8 cellular contexts compared by ENCODE assay signal in genomic region chr15:74598126-74598842, GRCh38. TPM values are rescaled to one million over a fixed set of nuclear protein-coding genes. Genes with fewer than 3 reads are reported as not detected.
DNase-seq lines count a peak whose midpoint lies in the region; ATAC-seq and TF ChIP-seq lines count a peak whose summit lies in the region.

No MANE protein-coding gene starts in this region.

- peaks cover 5% of the 10 kb centered on the region for H3K27me3 Mint-ChIP-seq in nephron progenitor cell (ENCODE audit: low read depth, poor library complexity)
- no peaks in the 10 kb centered on the region for H3K27me3 Mint-ChIP-seq in stimulated activated naive CD8-positive, alpha-beta T cell treated with anti-CD3 and anti-CD28 coated beads, Interleukin-15, amount 100 ng/mL, for 72 hours

- peaks cover 39% of the 10 kb centered on the region for H3K36me3 Mint-ChIP-seq in nephron progenitor cell (ENCODE audit: low read depth)

- no peaks in the 10 kb centered on the region for H3K9me3 Mint-ChIP-seq in nephron progenitor cell
- no peaks in the 10 kb centered on the region for H3K9me3 Mint-ChIP-seq in stimulated activated naive CD8-positive, alpha-beta T cell treated with anti-CD3 and anti-CD28 coated beads, Interleukin-15, amount 100 ng/mL, for 72 hours

- DNase-seq in COR-L47 (lab: John Stamatoyannopoulos, UW) (peak; percentile 65), GM20000 (ENCODE audit: low spot score) (peak; percentile 96), HT-29 (ENCODE audit: low spot score) (peak; percentile 98), RWPE1 (ENCODE audit: low spot score) (peak; percentile 99), activated gamma-delta T cell (lab: John Stamatoyannopoulos, UW) (peak; percentile 83), fibroblast of the conjunctiva (ENCODE audit: low read depth) (peak; percentile 75), nephron progenitor cell (peak; percentile 74)
- DNase-seq in stimulated activated naive CD8-positive, alpha-beta T cell treated with anti-CD3 and anti-CD28 coated beads, Interleukin-15, amount 100 ng/mL, for 72 hours, result peak; percentile 81 to 89

- H3K4me3 Mint-ChIP-seq in nephron progenitor cell, result peak overlapping the region; percentile 78
- H3K4me3 Mint-ChIP-seq in stimulated activated naive CD8-positive, alpha-beta T cell treated with anti-CD3 and anti-CD28 coated beads, Interleukin-15, amount 100 ng/mL, for 72 hours, result peak overlapping the region; percentile 94 to 100

- ATAC-seq in stimulated activated naive CD8-positive, alpha-beta T cell treated with anti-CD3 and anti-CD28 coated beads, Interleukin-15, amount 100 ng/mL, for 72 hours, result peak; percentile 97

- peaks cover 46% of the 10 kb centered on the region for H3K4me1 Mint-ChIP-seq in nephron progenitor cell
- peaks cover 25% of the 10 kb centered on the region for H3K4me1 Mint-ChIP-seq in stimulated activated naive CD8-positive, alpha-beta T cell treated with anti-CD3 and anti-CD28 coated beads, Interleukin-15, amount 100 ng/mL, for 72 hours

- peak overlapping the region; percentile 98 for H3K27ac Mint-ChIP-seq in nephron progenitor cell
- H3K27ac Mint-ChIP-seq in stimulated activated naive CD8-positive, alpha-beta T cell treated with anti-CD3 and anti-CD28 coated beads, Interleukin-15, amount 100 ng/mL, for 72 hours, result peak overlapping the region; percentile 96 to 100

- peak overlapping the region; percentile 84 for H3K27ac ChIP-seq in RWPE1

- CTCF ChIA-PET in RWPE1 (lab: Yijun Ruan, JAX), result interaction anchor here (0.6 to 1.2 kb wide), 3 partner anchors 32 to 137 kb away, joined by 3 to 5 read pairs (median 4); partner anchors contain the start of gene UBL7

- POLR2A ChIA-PET in RWPE1 (lab: Yijun Ruan, JAX; ENCODE audit: low non-redundant PET), result interaction anchor here (0.5 to 1.8 kb wide), 3 partner anchors 10 to 137 kb away, joined by 3 to 21 read pairs (median 4); no protein-coding TSS in a partner anchor

- TF ChIP-seq CTCF in GM20000 (IDR thresholded peaks at IDR 0.05; ENCODE audit: extremely low read depth, missing control alignments) (no peak), RWPE1 (conservative IDR thresholded peaks at IDR 0.05; ENCODE audit: low read depth) (no peak), nephron progenitor cell (IDR thresholded peaks at IDR 0.05) (no peak)

RNA-seq across cellular contexts. Expression of gene CLK3, which starts 17.4 kb away (rescaled TPM):
- 94.7 and 115 TPM in 2 replicates for total RNA-seq in HT-29 (2014; rRNA removed; shearing (Covaris generic))

RNA-seq across cellular contexts. Expression of gene ARID3B, which starts 57.3 kb away (rescaled TPM):
- total RNA-seq in HT-29 (2014; rRNA removed; shearing (Covaris generic)), result 4.4 and 5.1 TPM in 2 replicates

Comparison
In these comparisons a context has a peak if more than half of its experiments do, and no peak if none do; other contexts are left out.
1. Peak in every context shown above with its lines: DNase-seq, ATAC-seq and H3K27ac ChIP-seq.